ENCODE assay signal across 14 cellular contexts in genomic region chr9:14687042-14687719, GRCh38. TPM values are rescaled to one million over a fixed set of nuclear protein-coding genes. Genes with fewer than 3 reads are reported as not detected.
DNase-seq lines count a peak whose midpoint lies in the region; FAIRE-seq and TF ChIP-seq lines count a peak whose summit lies in the region.
"Had no signal": no experiment of that assay in that cellular context is flagged by ENCODE, and none has a peak within 500 bp of the region (broad histone marks: within the 10 kb centered on the region; RNA-seq: fewer than 3 reads in every experiment).

No MANE protein-coding gene starts in this region.

- H3K4me1 ChIP-seq in astrocyte (ENCODE audit: insufficient read depth, low read length): peaks cover 13% of the 10 kb centered on the region

- no peak for TF ChIP-seq CTCF in astrocyte (IDR thresholded peaks at IDR 0.05; ENCODE audit: insufficient read depth, low read depth, low read length)

- no peaks in the 10 kb centered on the region for H3K27me3 ChIP-seq in astrocyte (ENCODE audit: insufficient read depth, low read length)

- peaks cover 1% of the 10 kb centered on the region for H3K9me3 Mint-ChIP-seq in astrocyte (ENCODE audit: unreplicated experiment)
- H3K9me3 Mint-ChIP-seq in activated naive CD4-positive, alpha-beta T cell treated with anti-CD3 and anti-CD28 coated beads for 36 hours: peaks cover 3% of the 10 kb centered on the region
- H3K9me3 Mint-ChIP-seq: activated naive CD8-positive, alpha-beta T cell treated with anti-CD3 and anti-CD28 coated beads for 36 hours had no signal

- FAIRE-seq in astrocyte (lab: Jason Lieb, UNC): peak; percentile 34

- peak overlapping the region; percentile 52 for H3K27ac ChIP-seq in astrocyte (ENCODE audit: low read depth, low read length)

- CTCF ChIA-PET in activated naive CD4-positive, alpha-beta T cell treated with anti-CD3 and anti-CD28 coated beads for 36 hours (lab: Charles Lee): no interaction called here

- intact Hi-C loops in activated naive CD4-positive, alpha-beta T cell treated with anti-CD3 and anti-CD28 coated beads for 36 hours (cut with micrococcal nuclease): no loop called here

- peaks cover 17% of the 10 kb centered on the region for H3K36me3 Mint-ChIP-seq in astrocyte (ENCODE audit: low read depth, unreplicated experiment)
- H3K36me3 Mint-ChIP-seq in activated naive CD4-positive, alpha-beta T cell treated with anti-CD3 and anti-CD28 coated beads for 36 hours (ENCODE audit: low read depth): peaks cover 36% of the 10 kb centered on the region

- DNase-seq in HS-5 (ENCODE audit: low read depth) (peak; percentile 75), astrocyte (ENCODE audit: low read depth) (peak; percentile 91), glomerular visceral epithelial cell (ENCODE audit: extremely low spot score) (peak; percentile 35), ecto neural progenitor cell (ENCODE audit: low spot score) (no peak), activated T-cell treated with anti-CD3 and anti-CD28 coated beads for 4 hours (no peak), DMS114 treated with DMSO at 0.1 percent for 48 hours (lab: John Stamatoyannopoulos, UW; ENCODE audit: unreplicated experiment) (no peak)
- DNase-seq in activated naive CD4-positive, alpha-beta T cell treated with anti-CD3 and anti-CD28 coated beads for 36 hours: no peak
- DNase-seq: activated naive CD8-positive, alpha-beta T cell treated with anti-CD3 and anti-CD28 coated beads for 36 hours; DND-41; NCI-H446 treated with DMSO at 0.1 percent for 48 hours had no signal

- H3K79me2 ChIP-seq in astrocyte (ENCODE audit: insufficient read depth, low read length): peaks cover 10% of the 10 kb centered on the region

- no peak overlapping the region for H3K27ac Mint-ChIP-seq in astrocyte (ENCODE audit: unreplicated experiment)
- H3K27ac Mint-ChIP-seq in activated naive CD4-positive, alpha-beta T cell treated with anti-CD3 and anti-CD28 coated beads for 36 hours: no peak overlapping the region
- H3K27ac Mint-ChIP-seq: activated naive CD8-positive, alpha-beta T cell treated with anti-CD3 and anti-CD28 coated beads for 36 hours had no signal

- H4K20me1 ChIP-seq in astrocyte (ENCODE audit: insufficient read depth, low read length): peaks cover 8% of the 10 kb centered on the region

- peaks cover 4% of the 10 kb centered on the region for H3K4me1 Mint-ChIP-seq in astrocyte (ENCODE audit: low read depth, unreplicated experiment)
- H3K4me1 Mint-ChIP-seq in activated naive CD4-positive, alpha-beta T cell treated with anti-CD3 and anti-CD28 coated beads for 36 hours (ENCODE audit: low read depth): peaks cover 26% of the 10 kb centered on the region

- H3K4me3 Mint-ChIP-seq in astrocyte (ENCODE audit: unreplicated experiment): no peak overlapping the region
- no peak overlapping the region for H3K4me3 Mint-ChIP-seq in activated naive CD4-positive, alpha-beta T cell treated with anti-CD3 and anti-CD28 coated beads for 36 hours
- H3K4me3 Mint-ChIP-seq: activated naive CD8-positive, alpha-beta T cell treated with anti-CD3 and anti-CD28 coated beads for 36 hours had no signal

- H3K9me3 ChIP-seq in astrocyte (ENCODE audit: insufficient read depth, low read depth, low read length): no peaks in the 10 kb centered on the region
- H3K9me3 ChIP-seq: mucosa of descending colon had no signal

- peak overlapping the region; percentile 54 for H3K4me2 ChIP-seq in astrocyte (ENCODE audit: low read length)

- no peak overlapping the region for H3K9ac ChIP-seq in astrocyte (ENCODE audit: low read length)

- H3K27me3 Mint-ChIP-seq in astrocyte (ENCODE audit: low read depth, unreplicated experiment): no peaks in the 10 kb centered on the region
- H3K27me3 Mint-ChIP-seq in activated naive CD4-positive, alpha-beta T cell treated with anti-CD3 and anti-CD28 coated beads for 36 hours (ENCODE audit: low read depth): no peaks in the 10 kb centered on the region
- H3K27me3 Mint-ChIP-seq: activated naive CD8-positive, alpha-beta T cell treated with anti-CD3 and anti-CD28 coated beads for 36 hours had no signal

- no peak overlapping the region for H3K4me3 ChIP-seq in astrocyte (ENCODE audit: insufficient read depth, low read depth, low read length)
- H3K4me3 ChIP-seq: mucosa of descending colon had no signal

- H2AFZ ChIP-seq in astrocyte (ENCODE audit: low read depth, low read length): no peak overlapping the region

- peaks cover 4% of the 10 kb centered on the region for H3K36me3 ChIP-seq in astrocyte (ENCODE audit: insufficient read depth, low read length)

RNA-seq across cellular contexts. Expression of gene ZDHHC21, which starts 6.1 kb away (rescaled TPM):
- 9.8 and 10.2 TPM in 2 replicates for total RNA-seq in astrocyte
- total RNA-seq in activated naive CD4-positive, alpha-beta T cell treated with anti-CD3 and anti-CD28 coated beads for 36 hours: 1 to 10 TPM; 3.5 to 3.8 TPM

RNA-seq across cellular contexts. Expression of gene CER1, which starts 35.4 kb away (rescaled TPM):
- total RNA-seq in astrocyte: 2.2 and 2.8 TPM in 2 replicates
- not detected for total RNA-seq in activated naive CD4-positive, alpha-beta T cell treated with anti-CD3 and anti-CD28 coated beads for 36 hours
- total RNA-seq: activated CD8-positive, alpha-beta memory T cell treated with anti-CD3 and anti-CD28 coated beads for 36 hours; activated naive CD8-positive, alpha-beta T cell treated with anti-CD3 and anti-CD28 coated beads for 36 hours; right cardiac atrium; temporal lobe had no signal

Comparison
In these comparisons a context has a peak if more than half of its experiments do, and no peak if none do; other contexts are left out.
1. DNase-seq: peak in HS-5 (single experiment), astrocyte (single experiment) and glomerular visceral epithelial cell (single experiment); none in activated naive CD4-positive, alpha-beta T cell treated with anti-CD3 and anti-CD28 coated beads for 36 hours (single experiment), ecto neural progenitor cell (single experiment), activated T-cell treated with anti-CD3 and anti-CD28 coated beads for 4 hours (single experiment) and DMS114 treated with DMSO at 0.1 percent for 48 hours (single experiment).